Comparison of ENCODE assay signal across 25 cellular contexts in the genomic region with DNA sequence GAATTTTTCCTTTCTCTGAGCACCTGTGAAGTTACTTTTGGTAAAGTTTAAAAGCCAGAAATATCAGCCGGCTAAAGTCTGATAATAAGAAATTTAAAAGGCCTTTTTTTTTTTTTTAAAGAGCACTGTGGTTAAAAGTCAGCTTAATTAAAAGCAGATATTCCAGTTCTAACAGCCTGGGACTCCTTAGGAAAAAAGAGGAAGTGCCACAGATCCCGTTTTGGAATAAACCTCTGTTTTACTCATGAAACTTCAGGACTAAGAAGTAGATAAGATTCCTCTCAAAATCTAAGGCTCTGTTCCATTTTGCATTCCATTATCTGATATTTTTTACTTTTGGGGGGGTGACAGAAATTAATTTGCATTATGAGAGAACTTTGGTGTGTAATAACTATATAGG. TPM values are rescaled to one million over a fixed set of nuclear protein-coding genes. Genes with fewer than 3 reads are reported as not detected.
A peak's percentile ranks its signal among the peaks of the same experiment; 100 is the strongest.
DNase-seq lines count a peak whose midpoint lies in the region; ATAC-seq, FAIRE-seq and TF ChIP-seq lines count a peak whose summit lies in the region.
"Had no signal": no experiment of that assay in that cellular context is flagged by ENCODE, and none has a peak within 500 bp of the region (broad histone marks: within the 10 kb centered on the region; RNA-seq: fewer than 3 reads in every experiment).

No MANE protein-coding gene starts in this region.

- no peaks in the 10 kb centered on the region for H4K20me1 ChIP-seq in GM23338 (replicated peaks; ENCODE audit: insufficient read depth)
- no peaks in the 10 kb centered on the region for H4K20me1 ChIP-seq in GM12878 (ENCODE audit: control insufficient read depth, insufficient read depth)

- H3K36me3 Mint-ChIP-seq in GM23338 (ENCODE audit: low read depth): peaks cover 12% of the 10 kb centered on the region; the same call in 2 of the 3 replicates
- H3K36me3 Mint-ChIP-seq: CD4-positive, CD25-positive, alpha-beta regulatory T cell had no signal

- 0 out of 2 replicates have a peak overlapping the region, but pooled peaks have one; percentile 35 for H3K4me2 ChIP-seq in GM23338
- H3K4me2 ChIP-seq in GM12878 (ENCODE audit: control insufficient read depth, insufficient read depth): no peak overlapping the region
- H3K4me2 ChIP-seq: A549, BLaER1 had no signal

- H3K79me2 ChIP-seq in GM23338 (replicated peaks; ENCODE audit: insufficient read depth) (peaks cover 24% of the 10 kb centered on the region), GM12878 (ENCODE audit: control insufficient read depth, insufficient read depth, low read length) (no peaks in the 10 kb centered on the region)

- no peak for TF ChIP-seq POLR2A in GM12878 (IDR thresholded peaks at IDR 0.05; ENCODE audit: low read depth, low read length)

- RAD21 ChIA-PET in GM12878 (lab: Charles Lee; ENCODE audit: unreplicated experiment): no interaction called here

- no peak overlapping the region for H3K4me3 ChIP-seq in GM23338
- H3K4me3 ChIP-seq in GM12878: no peak overlapping the region
- H3K4me3 ChIP-seq in fibroblast of mammary gland (ENCODE audit: control insufficient read depth, low read depth, low read length): no peak overlapping the region
- H3K4me3 ChIP-seq: A549, BLaER1 had no signal

- FAIRE-seq in GM12878 (lab: Jason Lieb, UNC): no peak
- FAIRE-seq: GM19239, H1 had no signal

- peak overlapping the region; percentile 72; the same call in 1 of the 2 replicates for H3K27ac Mint-ChIP-seq in GM23338
- H3K27ac Mint-ChIP-seq: B cell; CD8-positive, alpha-beta T cell had no signal

- ATAC-seq in GM23338: no peak
- ATAC-seq in GM12878: no peak
- ATAC-seq in GM21447 (IDR thresholded peaks at IDR 0.05; ENCODE audit: unreplicated experiment): no peak
- no peak for ATAC-seq in GM19035 (IDR thresholded peaks at IDR 0.05; ENCODE audit: unreplicated experiment)
- ATAC-seq: A549; CD8-positive, alpha-beta T cell had no signal

- no peaks in the 10 kb centered on the region for H3K27me3 ChIP-seq in GM23338 (ENCODE audit: insufficient read depth)
- H3K27me3 ChIP-seq in GM12878 (replicated peaks in 1 of 2; ENCODE audit: control insufficient read depth in 2 of 2, insufficient read depth in 2 of 2, low read length in 1 of 2): no peaks in the 10 kb centered on the region

- TF ChIP-seq CTCF in GM23338 (conservative IDR thresholded peaks at IDR 0.05; ENCODE audit: low read depth in 2 of 2) (no peak), GM12878 (IDR thresholded peaks at IDR 0.05 in 2 of 3, conservative IDR thresholded peaks at IDR 0.05 in 1 of 3; ENCODE audit: control insufficient read depth in 2 of 3, extremely low read depth in 1 of 3, insufficient read depth in 1 of 3, low read depth in 3 of 3, low read length in 3 of 3) (no peak), fibroblast of mammary gland (conservative IDR thresholded peaks at IDR 0.05; ENCODE audit: control insufficient read depth, insufficient read depth, low read depth, low read length) (no peak)

- DNase-seq in EH (ENCODE audit: low read depth) (peak; percentile 0), GM23338 (ENCODE audit: low spot score) (no peak), GM12878 (ENCODE audit: low read depth, low spot score) (no peak), fibroblast of mammary gland (ENCODE audit: low read depth) (peak; percentile 6), NCI-H1048 (lab: John Stamatoyannopoulos, UW) (no peak)
- DNase-seq in activated T-cell treated with anti-CD3 and anti-CD28 coated beads, Interleukin-2, amount 50 U/mL, for 48 hours: no peak
- DNase-seq: 8988T; ACHN; Caco-2; CD4-positive, CD25-positive, alpha-beta regulatory T cell; CD8-positive, alpha-beta T cell; DMS153; DND-41; EL; GDM1; H7; HCEC 1CT had no signal

- H3K27me3 Mint-ChIP-seq in GM23338 (ENCODE audit: insufficient read depth, low read depth, poor library complexity): no peaks in the 10 kb centered on the region
- H3K27me3 Mint-ChIP-seq: B cell; CD4-positive, CD25-positive, alpha-beta regulatory T cell had no signal

- peaks cover 26% of the 10 kb centered on the region for H3K4me1 ChIP-seq in GM23338 (ENCODE audit: insufficient read depth)
- H3K4me1 ChIP-seq in GM12878 (ENCODE audit: control insufficient read depth, insufficient read depth, low read length): no peaks in the 10 kb centered on the region
- H3K4me1 ChIP-seq: A549, BLaER1, Caco-2 had no signal

- no peak overlapping the region for H3K4me3 Mint-ChIP-seq in GM23338
- H3K4me3 Mint-ChIP-seq: B cell; CD4-positive, CD25-positive, alpha-beta regulatory T cell; CD8-positive, alpha-beta T cell had no signal

- no peak for TF ChIP-seq RAD21 in GM12878 (IDR thresholded peaks at IDR 0.05; ENCODE audit: insufficient read depth, low read depth, low read length)

- no peaks in the 10 kb centered on the region for H3F3A ChIP-seq in GM23338 (replicated peaks; ENCODE audit: low read depth)

- CTCF ChIA-PET in GM12878 (lab: Yijun Ruan, JAX): no interaction called here

- peaks cover 28% of the 10 kb centered on the region for H3K4me1 Mint-ChIP-seq in GM23338

- no peak overlapping the region for H3K27ac ChIP-seq in GM23338 (ENCODE audit: low read depth)
- H3K27ac ChIP-seq in GM12878 (ENCODE audit: control insufficient read depth, insufficient read depth): no peak overlapping the region
- H3K27ac ChIP-seq: A549, BLaER1, C4-2B had no signal

- TF ChIP-seq EP300 in GM12878 (IDR thresholded peaks at IDR 0.05; ENCODE audit: borderline replicate concordance in 1 of 2, control insufficient read depth in 1 of 2, low read depth in 2 of 2, low read length in 2 of 2): no peak

- intact Hi-C loops in GM12878 (cut with micrococcal nuclease; ENCODE audit: unreplicated experiment): no loop called here

- in situ Hi-C loops in GM12878 (cut with MboI): no loop called here

- H3K9me2 ChIP-seq in GM23338 (ENCODE audit: insufficient read depth): peaks cover 7% of the 10 kb centered on the region; the same call in 1 of the 2 replicates

- POLR2A ChIA-PET in GM12878 (lab: Charles Lee): no interaction called here

- SMC1A ChIA-PET in GM12878 (lab: Charles Lee; ENCODE audit: uncharacterized antibody, unreplicated experiment): no interaction called here

- 0 out of 3 replicates have a peak, but pooled peaks cover 3% of the 10 kb centered on the region for H3K9me3 Mint-ChIP-seq in GM23338
- H3K9me3 Mint-ChIP-seq: CD8-positive, alpha-beta T cell had no signal

- no peak overlapping the region for H3K9ac ChIP-seq in GM12878 (ENCODE audit: control insufficient read depth, insufficient read depth, low read length)
- H3K9ac ChIP-seq: BLaER1 had no signal

- H3K9me3 ChIP-seq in GM12878 (replicated peaks; ENCODE audit: control insufficient read depth, insufficient read depth, low read length): no peaks in the 10 kb centered on the region
- H3K9me3 ChIP-seq: A549, Caco-2 had no signal

- BruUV-seq in GM12878 (replicated peaks; lab: Mats Ljungman, UMichigan): no TSS peak

- H2AFZ ChIP-seq in GM23338: no peak overlapping the region
- H2AFZ ChIP-seq in GM12878 (ENCODE audit: control insufficient read depth, low read depth, low read length): no peak overlapping the region

- H3K36me3 ChIP-seq in GM23338 (ENCODE audit: insufficient read depth) (no peaks in the 10 kb centered on the region), GM12878 (ENCODE audit: control insufficient read depth in 2 of 2, insufficient read depth in 2 of 2, low read length in 1 of 2) (no peaks in the 10 kb centered on the region)
- H3K36me3 ChIP-seq: BLaER1 had no signal

- WGBS in GM12878 (ENCODE audit: insufficient coverage, insufficient replicate concordance, low lambda C conversion rate, missing lambda C conversion rate): 70% methylated on average over 2 of the region's 2 CpGs

TF ChIP-seq in GM23338, 12 proteins besides CTCF, POLR2A, EP300 and RAD21 (continues in another document):
- no peak for TF ChIP-seq ZNF331 (CRISPR knock-in tag; IDR thresholded peaks at IDR 0.05; ENCODE audit: low read depth)

TF ChIP-seq in GM12878, 131 proteins besides CTCF, POLR2A, EP300 and RAD21:
- 0 out of 2 replicates have a peak, but pooled peaks have one; percentile 27 for TF ChIP-seq SPI1 (IDR thresholded peaks at IDR 0.05; ENCODE audit: borderline replicate concordance, insufficient read depth, low read depth, low read length)
- TF ChIP-seq MEF2A (IDR thresholded peaks at IDR 0.05; ENCODE audit: insufficient read depth, low read depth, low read length): no peak

RNA-seq across cellular contexts. Expression of a gene that starts 37.8 kb away (rescaled TPM):
- total RNA-seq in GM23338 (2014; rRNA removed; shearing (Covaris generic)): 64.2 and 68.7 TPM in 2 replicates
- polyA plus RNA-seq in GM23338 (2016; fragmentation: Nextera tagmentation; extraction: Ambion mirVana): 26.3 and 29.8 TPM in 2 replicates
- 80.2 and 89.5 TPM in 2 replicates for total RNA-seq in GM12878 (2013; cell fraction: nucleolus; rRNA removed)
- 31.6 and 34.0 TPM in 2 replicates for total RNA-seq in GM12878 (2014; rRNA removed)
- 26.0 and 30.1 TPM in 2 replicates for total RNA-seq in GM12878 (2014; rRNA removed; fragmentation: Illumina TruSeq; extraction: Trizol)
- 30.1 and 32.9 TPM in 2 replicates for total RNA-seq in GM12878 (2021)
- polyA plus RNA-seq in GM12878 (2011; ENCODE audit: low read depth): 21.2 TPM
- polyA plus RNA-seq in GM12878 (2011; rRNA removed): 62.7 and 66.4 TPM in 2 replicates
- polyA plus RNA-seq in GM12878 (2011; cell fraction: cytosol; rRNA removed): 32.0 and 36.3 TPM in 2 replicates
- polyA plus RNA-seq in GM12878 (2011; cell fraction: nucleus; rRNA removed): 46.4 and 69.3 TPM in 2 replicates
- 27.3 and 32.5 TPM in 2 replicates for polyA plus RNA-seq in GM12878 (2012)
- 27.4 and 34.1 TPM in 2 replicates for polyA plus RNA-seq in GM12878 (2014; fragmentation: Illumina TruSeq; extraction: Trizol)
- 10 to 100 TPM; 31.1 to 34.6 TPM for polyA plus RNA-seq in GM12878 (2014; fragmentation: Nextera tagmentation; extraction: Ambion mirVana)
- polyA plus RNA-seq in GM12878 (2014; rRNA removed): 29.9 and 36.8 TPM in 2 replicates
- polyA plus RNA-seq in GM12878 (2016; fragmentation: Nextera tagmentation; extraction: Ambion mirVana): 10 to 100 TPM; 16.8 to 17.0 TPM
- 41.3 and 55.8 TPM in 2 replicates for polyA minus RNA-seq in GM12878 (2011; rRNA and poly(A)+ RNA removed)
- polyA minus RNA-seq in GM12878 (2011; cell fraction: cytosol; rRNA and poly(A)+ RNA removed): 13.7 and 16.6 TPM in 2 replicates
- 23.2 and 38.9 TPM in 2 replicates for polyA minus RNA-seq in GM12878 (2011; cell fraction: nucleus; rRNA and poly(A)+ RNA removed)

Comparison
In these comparisons a context has a peak if more than half of its experiments do, and no peak if none do; other contexts are left out.
1. DNase-seq: peak in EH (single experiment) and fibroblast of mammary gland (single experiment); none in GM23338 (single experiment), GM12878 (single experiment), activated T-cell treated with anti-CD3 and anti-CD28 coated beads, Interleukin-2, amount 50 U/mL, for 48 hours (0 of 2) and NCI-H1048 (single experiment).